In the genomic region with DNA sequence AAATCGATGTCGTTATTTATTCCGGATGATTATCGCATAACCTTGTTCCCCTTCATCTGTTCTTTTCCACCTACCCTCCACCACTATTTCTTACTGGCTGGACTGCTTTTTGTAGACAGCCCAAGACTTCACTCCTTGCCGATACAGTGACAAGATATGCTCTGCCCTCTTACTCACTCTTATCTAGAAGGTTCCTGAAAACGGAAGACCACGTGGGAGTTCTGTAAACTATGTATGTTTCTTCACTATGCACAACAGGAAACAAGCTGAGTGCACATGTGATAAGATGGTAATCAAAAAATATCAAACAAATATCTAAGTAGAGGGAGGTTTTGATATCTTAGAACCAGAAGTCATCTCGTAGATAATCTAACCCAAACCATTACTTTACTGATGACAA, we compare ENCODE assay signal across 32 cellular contexts.
"Had no signal": no experiment of that assay in that cellular context is flagged by ENCODE, and none has a peak within 500 bp of the region (broad histone marks: within the 10 kb centered on the region; RNA-seq: fewer than 3 reads in every experiment).

No MANE protein-coding gene starts in this region.

- H3K27me3 ChIP-seq: brain microvascular endothelial cell, MG63, Peyer's patch, SJSA1 had no signal

- DNase-seq: activated CD4-positive, alpha-beta T cell treated with anti-CD3 and anti-CD28 coated beads for 1 hour; activated CD4-positive, alpha-beta T cell treated with anti-CD3 and anti-CD28 coated beads, Interleukin-2, amount 10 ng/mL, durations not matched to agents 7 days and 5 days; activated CD4-positive, alpha-beta T cell treated with anti-CD3 and anti-CD28 coated beads, Interleukin-2, amount 50 U/mL, for 48 hours; activated CD4-positive, CD25-positive, alpha-beta regulatory T cell; activated CD8-positive, alpha-beta T cell treated with anti-CD3 and anti-CD28 coated beads, Interleukin-2, amount 10 ng/mL, durations not matched to agents 7 days and 5 days; activated gamma-delta T cell treated with Interleukin-2 at 50 U/mL for 16 hours; activated naive CD4-positive, alpha-beta T cell treated with anti-CD3 and anti-CD28 coated beads for 36 hours; activated naive CD8-positive, alpha-beta T cell treated with anti-CD3 and anti-CD28 coated beads, Interleukin-2, amount 50 U/mL, for 24 hours; activated T-cell treated with anti-CD3 and anti-CD28 coated beads, Interleukin-2, amount 50 U/mL, for 24 hours; amniotic stem cell; aorta; brain microvascular endothelial cell; central memory CD4-positive, alpha-beta T cell; Kasumi-1; MG63; NCI-H1048; NCI-H1105 treated with DMSO at 0.1 percent for 48 hours; NCI-H1436; NCI-H1694; NCI-H1930; NCI-H2081 treated with DMSO at 0.1 percent for 48 hours; NCI-H345; NCI-H524 treated with DMSO at 0.1 percent for 48 hours; PC-3; Peyer's patch; RPMI8226; SHP77 treated with DMSO at 0.1 percent for 48 hours; SK-N-SH; WERI-Rb-1 had no signal

- ATAC-seq: activated CD8-positive, alpha-beta T cell treated with anti-CD3 and anti-CD28 coated beads, Interleukin-2, amount 10 ng/mL, durations not matched to agents 7 days and 5 days; activated naive CD8-positive, alpha-beta T cell treated with anti-CD3 and anti-CD28 coated beads, Interleukin-2, amount 50 U/mL, for 24 hours; PC-3 had no signal

- H3K4me3 ChIP-seq: MG63, Peyer's patch, SJSA1 had no signal

- H3K27ac ChIP-seq: brain microvascular endothelial cell, Peyer's patch, SJSA1, WERI-Rb-1 had no signal

- H3K4me2 ChIP-seq: SK-N-SH had no signal

- H3K36me3 ChIP-seq: brain microvascular endothelial cell, MG63, Peyer's patch, SJSA1, WERI-Rb-1 had no signal

- H3K4me1 ChIP-seq: Peyer's patch had no signal

- H3K9ac ChIP-seq: SK-N-SH had no signal

- FAIRE-seq: colon, TTC549 had no signal

- H3K9me3 ChIP-seq: MG63, Peyer's patch, SJSA1, SK-N-SH had no signal
